Comparison of ENCODE assay signal across 31 cellular contexts in the genomic region with DNA sequence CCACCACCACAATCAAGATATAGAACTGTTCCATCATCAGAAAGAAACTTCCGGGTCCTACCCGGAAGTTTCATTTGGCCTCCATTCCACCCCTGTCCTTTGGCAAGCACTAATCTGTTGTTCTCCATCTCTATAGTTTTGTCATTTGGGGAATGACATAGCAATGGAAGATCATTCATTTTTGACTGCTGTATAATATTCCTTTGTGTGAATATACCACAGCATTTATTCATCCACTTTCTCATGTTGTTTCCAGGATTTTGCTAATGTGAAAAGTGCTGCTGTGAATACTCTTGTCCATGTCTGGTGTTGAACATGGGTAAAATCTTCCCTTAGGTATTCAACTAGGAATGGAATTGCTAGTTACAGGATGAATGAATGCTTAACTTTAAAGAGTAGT. TPM values are rescaled to one million over a fixed set of nuclear protein-coding genes. Genes with fewer than 3 reads are reported as not detected.
"Had no signal": no experiment of that assay in that cellular context is flagged by ENCODE, and none has a peak within 500 bp of the region (broad histone marks: within the 10 kb centered on the region; RNA-seq: fewer than 3 reads in every experiment).

No MANE protein-coding gene starts in this region.

- ATAC-seq: effector memory CD8-positive, alpha-beta T cell; esophagus mucosa; gastrocnemius medialis; heart right ventricle; left cardiac atrium; left lung; left ventricle myocardium superior; lower lobe of right lung; naive thymus-derived CD4-positive, alpha-beta T cell had no signal

- DNase-seq: colonic mucosa; cortex of kidney; effector CD8-positive, alpha-beta T cell; effector memory CD8-positive, alpha-beta T cell; endodermal cell; erythroblast; esophagus squamous epithelium; foreskin fibroblast; foreskin melanocyte; gastrocnemius medialis; glutamatergic neuron; head of caudate nucleus; heart right ventricle; hippocampal formation; left cardiac atrium; left lung; left ventricle myocardium superior; lower lobe of right lung; mesendoderm; midbrain; naive thymus-derived CD4-positive, alpha-beta T cell had no signal

- H3K27me3 ChIP-seq: colonic mucosa, gastrocnemius medialis, left lung had no signal

- H3K9me3 ChIP-seq: colonic mucosa, esophagus squamous epithelium, gastrocnemius medialis, left lung, lower lobe of right lung had no signal

- H3K4me3 ChIP-seq: colonic mucosa, esophagus squamous epithelium, gastrocnemius medialis, heart right ventricle, left lung, lower lobe of right lung had no signal

- H3K4me1 ChIP-seq: colonic mucosa, esophagus squamous epithelium, gastrocnemius medialis, heart right ventricle, left lung, lower lobe of right lung had no signal

- FAIRE-seq: endometrium, islet of Langerhans, keratinocyte had no signal

- H3K36me3 ChIP-seq: colonic mucosa, esophagus squamous epithelium, gastrocnemius medialis, heart right ventricle, left lung, lower lobe of right lung had no signal

- H3K27ac ChIP-seq: colonic mucosa, epithelial cell of prostate, esophagus squamous epithelium, gastrocnemius medialis, heart right ventricle, left lung, lower lobe of right lung had no signal

RNA-seq across cellular contexts. Expression of a gene that starts 53.1 kb away (rescaled TPM):
- total RNA-seq: dermis microvascular lymphatic vessel endothelial cell, esophagus mucosa, esophagus squamous epithelium, gastrocnemius medialis, glomerular endothelial cell, heart right ventricle, lower leg skin, lung microvascular endothelial cell, mucosa of gallbladder had no signal
- polyA plus RNA-seq: heart right ventricle; naive thymus-derived CD4-positive, alpha-beta T cell had no signal
